ENCODE assay signal across 21 cellular contexts in genomic region chr5:179955062-179955461, GRCh38.
"Had no signal": no experiment of that assay in that cellular context is flagged by ENCODE, and none has a peak within 500 bp of the region (broad histone marks: within the 10 kb centered on the region; RNA-seq: fewer than 3 reads in every experiment).

No MANE protein-coding gene starts in this region.

- DNase-seq: Karpas-422, KG1, MG63, NCI-H1092, NCI-H1105 treated with DMSO at 0.1 percent for 48 hours, NCI-H1417 treated with DMSO at 0.1 percent for 48 hours, NCI-H146, NCI-H1694 treated with DMSO at 0.1 percent for 48 hours, NCI-H1930, NCI-H2081, NCI-H2107, NCI-H2227 treated with DMSO at 0.1 percent for 48 hours, NCI-H524, NCI-H526 treated with DMSO at 0.1 percent for 48 hours, NCI-H774, Right ventricle myocardium superior, RPMI8226, SIG-M5 had no signal

- H3K4me3 ChIP-seq: MG63, SJSA1 had no signal

- H3K9me3 ChIP-seq: MG63, SJSA1 had no signal

- H3K27ac ChIP-seq: SJSA1 had no signal

- ATAC-seq: HepG2, SK-N-SH treated with all-trans-retinoic acid at 6 μM for 48 hours had no signal

- H3K4me1 ChIP-seq: SJSA1 had no signal

- H3K27me3 ChIP-seq: MG63 had no signal

- H3K36me3 ChIP-seq: MG63, SJSA1 had no signal
